ENCODE assay signal across 11 cellular contexts in the genomic region with DNA sequence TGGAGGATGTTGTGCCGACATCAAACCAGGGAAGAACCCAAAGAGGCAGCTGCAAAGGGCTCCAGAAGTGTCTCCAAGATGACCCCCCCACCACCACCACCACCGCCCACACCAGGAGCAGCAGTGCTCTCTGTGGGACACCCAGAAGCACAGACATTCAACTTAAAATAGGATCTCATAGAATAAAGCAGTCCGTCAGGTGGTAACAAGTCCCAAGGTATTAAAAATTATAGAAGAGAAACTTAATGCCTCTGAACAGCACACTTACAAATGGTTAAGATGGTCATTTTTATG.
DNase-seq lines count a peak whose midpoint lies in the region; ATAC-seq and TF ChIP-seq lines count a peak whose summit lies in the region.
"Had no signal": no experiment of that assay in that cellular context is flagged by ENCODE, and none has a peak within 500 bp of the region (broad histone marks: within the 10 kb centered on the region; RNA-seq: fewer than 3 reads in every experiment).

No MANE protein-coding gene starts in this region.

- WGBS in hepatocyte (ENCODE audit: low lambda C conversion rate, missing lambda C conversion rate) = 77% methylated on average over 3 of the region's 3 CpGs
- 71 to 86% methylated on average over 3 of the region's 3 CpGs for WGBS in heart right ventricle, 2 donors

- intact Hi-C loops in sciatic nerve (cut with DNase I) = no loop called here
- intact Hi-C loops in heart right ventricle (cut with DNase I) = loop anchor here in 5 of 10 donors (5.0 to 10.0 kb wide), 2 partner anchors 151 to 158 kb away; partner anchors contain the start of gene ID2 (in 3 of the 5)

- DNase-seq in hepatocyte (ENCODE audit: low spot score) (no peak), sciatic nerve (ENCODE audit: low spot score) (no peak), NCI-H1930 (lab: John Stamatoyannopoulos, UW) (no peak), heart right ventricle (no peak)
- no peak for DNase-seq in stimulated activated CD8-positive, alpha-beta memory T cell treated with anti-CD3 and anti-CD28 coated beads, Interleukin-4, amount 100 ng/mL, for 48 hours
- DNase-seq: activated CD4-positive, alpha-beta T cell treated with anti-CD3 and anti-CD28 coated beads, Interleukin-2, amount 10 ng/mL, durations not matched to agents 7 days and 5 days; CD4-positive, alpha-beta T cell; stimulated activated CD4-positive, alpha-beta T cell treated with anti-CD3 and anti-CD28 coated beads, Interleukin-2, amount 100 ng/mL, for 24 hours had no signal

- no peaks in the 10 kb centered on the region for H3K79me2 ChIP-seq in Loucy (ENCODE audit: insufficient read depth, low read length)
- no peaks in the 10 kb centered on the region for H3K79me2 ChIP-seq in hepatocyte

- H3K4me2 ChIP-seq in Loucy (ENCODE audit: low read depth, low read length, poor library complexity, severe bottlenecking) = no peak overlapping the region
- H3K4me2 ChIP-seq in hepatocyte = no peak overlapping the region

- ATAC-seq in GM18498 (IDR thresholded peaks at IDR 0.05; ENCODE audit: unreplicated experiment) (peak; percentile 1), sciatic nerve (peak; percentile 5), heart right ventricle (no peak), GM19035 (IDR thresholded peaks at IDR 0.05; ENCODE audit: unreplicated experiment) (no peak)

- TF ChIP-seq CTCF in Loucy (conservative IDR thresholded peaks at IDR 0.05; ENCODE audit: low read length) (no peak), hepatocyte (IDR thresholded peaks at IDR 0.05; ENCODE audit: poor library complexity) (no peak), heart right ventricle (IDR thresholded peaks at IDR 0.05) (no peak)

- peak overlapping the region; percentile 59 for H3K9ac ChIP-seq in Loucy (ENCODE audit: low read depth, low read length, poor library complexity, severe bottlenecking)

- H3K27me3 ChIP-seq in Loucy (ENCODE audit: insufficient read depth, low read length, poor library complexity, severe bottlenecking) = no peaks in the 10 kb centered on the region
- H3K27me3 ChIP-seq in hepatocyte = no peaks in the 10 kb centered on the region
- H3K27me3 ChIP-seq in heart right ventricle = no peaks in the 10 kb centered on the region

- H3K9me2 ChIP-seq in Loucy (replicated peaks; ENCODE audit: low read depth, low read length) = no peaks in the 10 kb centered on the region
- no peaks in the 10 kb centered on the region for H3K9me2 ChIP-seq in hepatocyte (replicated peaks; ENCODE audit: insufficient read depth)

- H3K27ac ChIP-seq in hepatocyte = peak overlapping the region; percentile 84
- peak overlapping the region in 5 of 10 donors; percentile 25 to 61 (median 35) for H3K27ac ChIP-seq in heart right ventricle

- H4K20me1 ChIP-seq in Loucy (ENCODE audit: insufficient read depth, low read length, poor library complexity, severe bottlenecking) (no peaks in the 10 kb centered on the region), hepatocyte (ENCODE audit: insufficient read depth, poor library complexity, severe bottlenecking) (no peaks in the 10 kb centered on the region)

- no peaks in the 10 kb centered on the region for H3F3A ChIP-seq in Loucy (ENCODE audit: low read depth)

- H2AFZ ChIP-seq in Loucy (ENCODE audit: low read length) = no peak overlapping the region
- H2AFZ ChIP-seq in hepatocyte = peak overlapping the region; percentile 46

- H3K36me3 ChIP-seq in Loucy (ENCODE audit: insufficient read depth, low read length) (no peaks in the 10 kb centered on the region), hepatocyte (replicated peaks; ENCODE audit: insufficient read depth, low read depth) (no peaks in the 10 kb centered on the region), heart right ventricle (no peaks in the 10 kb centered on the region)

- H3K4me1 ChIP-seq in Loucy (ENCODE audit: insufficient read depth, low read length, poor library complexity, severe bottlenecking) (peaks cover 50% of the 10 kb centered on the region), hepatocyte (ENCODE audit: insufficient read depth) (peaks cover 11% of the 10 kb centered on the region), heart right ventricle (peaks cover 9 to 42% (median 19%) of the 10 kb centered on the region in 9 donors)

- H3K4me3 ChIP-seq in Loucy (ENCODE audit: low read length, poor library complexity, severe bottlenecking) = no peak overlapping the region
- no peak overlapping the region for H3K4me3 ChIP-seq in hepatocyte
- H3K4me3 ChIP-seq in heart right ventricle = no peak overlapping the region

- H3K9me3 ChIP-seq in Loucy (ENCODE audit: insufficient read depth, low read depth, low read length) (peaks cover 3% of the 10 kb centered on the region), hepatocyte (ENCODE audit: low read depth) (no peaks in the 10 kb centered on the region), heart right ventricle (peaks cover 0 to 8% (median 0%) of the 10 kb centered on the region in 11 donors)

Comparison
In these comparisons a context has a peak if more than half of its experiments do, and no peak if none do; other contexts are left out.
1. ATAC-seq: peak in GM18498 (single experiment) and sciatic nerve (single experiment); none in heart right ventricle (0 of 8) and GM19035 (single experiment).